In genomic region chr16:84180519-84181140, GRCh38 we compare ENCODE assay signal across 19 cellular contexts. TPM values are rescaled to one million over a fixed set of nuclear protein-coding genes. Genes with fewer than 3 reads are reported as not detected.
DNase-seq lines count a peak whose midpoint lies in the region; ATAC-seq and TF ChIP-seq lines count a peak whose summit lies in the region.
"Had no signal": no experiment of that assay in that cellular context is flagged by ENCODE, and none has a peak within 500 bp of the region (broad histone marks: within the 10 kb centered on the region; RNA-seq: fewer than 3 reads in every experiment).

No MANE protein-coding gene starts in this region.

- intact Hi-C loops in Right ventricle myocardium superior (cut with DNase I) (no loop called here), cardiac septum (cut with DNase I) (loop anchor here (5.0 to 10.0 kb wide), 3 partner anchors 33 to 304 kb away; partner anchors contain the start of genes DNAAF1 and HSDL1), lower lobe of right lung (cut with DNase I) (no loop called here)

- no peaks in the 10 kb centered on the region for H3K27me3 ChIP-seq in endodermal cell (ENCODE audit: control insufficient read depth, insufficient read depth, low read length, poor library complexity, severe bottlenecking)
- H3K27me3 ChIP-seq in lower lobe of right lung (ENCODE audit: low read depth) = no peaks in the 10 kb centered on the region

- no peak for ATAC-seq in Right ventricle myocardium superior (ENCODE audit: poor library complexity)
- no peak for ATAC-seq in lower lobe of right lung
- no peak for ATAC-seq in GM21528 (IDR thresholded peaks at IDR 0.05; ENCODE audit: low FRiP score, unreplicated experiment)

- TF ChIP-seq CTCF in endodermal cell (conservative IDR thresholded peaks at IDR 0.05) = no peak
- TF ChIP-seq CTCF in lower lobe of right lung (IDR thresholded peaks at IDR 0.05) = no peak

- DNase-seq in Right ventricle myocardium superior = peak; percentile 62
- no peak for DNase-seq in cardiac septum (ENCODE audit: low spot score)
- peak; percentile 40 for DNase-seq in endodermal cell
- peak; percentile 45 for DNase-seq in lower lobe of right lung
- DNase-seq in HCEC 1CT = no peak
- no peak for DNase-seq in NCI-H1694 (lab: John Stamatoyannopoulos, UW)
- no peak for DNase-seq in GM19238 (ENCODE audit: insufficient read length, low spot score)
- DNase-seq: AML-193; C1 segment of cervical spinal cord; CD8-positive, alpha-beta memory T cell; H9; NCI-H1105 treated with DMSO at 0.1 percent for 48 hours; NCI-H2081; NCI-H2171 treated with DMSO at 0.1 percent for 48 hours; NCI-H524 treated with DMSO at 0.1 percent for 48 hours; OCI-M1 had no signal

- H3K27ac ChIP-seq in endodermal cell (ENCODE audit: low read depth, low read length) (no peak overlapping the region), lower lobe of right lung (no peak overlapping the region)

- H3K4me3 Mint-ChIP-seq in endodermal cell = no peak overlapping the region
- H3K4me3 Mint-ChIP-seq: CD8-positive, alpha-beta memory T cell; H9 had no signal

- H3K9ac ChIP-seq in endodermal cell (ENCODE audit: extremely low read depth, low read length, poor library complexity, severe bottlenecking) = no peak overlapping the region

- H3K4me1 ChIP-seq in endodermal cell (ENCODE audit: control insufficient read depth, insufficient read depth, low read length) = no peaks in the 10 kb centered on the region
- H3K4me1 ChIP-seq in lower lobe of right lung = peaks cover 51% of the 10 kb centered on the region

- H3K27me3 Mint-ChIP-seq in endodermal cell (ENCODE audit: insufficient read depth) = no peaks in the 10 kb centered on the region
- H3K27me3 Mint-ChIP-seq: CD8-positive, alpha-beta memory T cell had no signal

- 91% methylated on average over 12 to 21 of the region's 21 CpGs for WGBS in endodermal cell (ENCODE audit: insufficient coverage in 1 of 2, insufficient read length in 1 of 2), 2 experiments

- H3K9me3 ChIP-seq in endodermal cell (ENCODE audit: control insufficient read depth, low read length) (no peaks in the 10 kb centered on the region), lower lobe of right lung (no peaks in the 10 kb centered on the region)

- H3K36me3 ChIP-seq in endodermal cell (ENCODE audit: control insufficient read depth, insufficient read depth, low read length) (peaks cover 44% of the 10 kb centered on the region), lower lobe of right lung (peaks cover 59% of the 10 kb centered on the region)

- H3K4me3 ChIP-seq in endodermal cell (ENCODE audit: low read length) (no peak overlapping the region), lower lobe of right lung (no peak overlapping the region)

- H3K36me3 Mint-ChIP-seq in endodermal cell (ENCODE audit: low read depth) = peaks cover 46% of the 10 kb centered on the region

- H3K4me1 Mint-ChIP-seq in endodermal cell = peaks cover 11% of the 10 kb centered on the region

- no peak overlapping the region for H3K27ac Mint-ChIP-seq in endodermal cell
- H3K27ac Mint-ChIP-seq: H9 had no signal

- no peaks in the 10 kb centered on the region for H3K9me3 Mint-ChIP-seq in endodermal cell
- H3K9me3 Mint-ChIP-seq: CD8-positive, alpha-beta memory T cell; H9 had no signal

RNA-seq across cellular contexts. Expression of gene TAF1C, which starts 6.2 kb away (rescaled TPM):
- total RNA-seq in Right ventricle myocardium superior (29.3 TPM), cardiac septum (20.9 TPM), endodermal cell (10 to 100 TPM; 92.0 to 99.8 TPM), lower lobe of right lung (60.6 TPM)
- 51.8 TPM for polyA plus RNA-seq in endodermal cell (2013, experiment 1 of 2)
- polyA plus RNA-seq in endodermal cell (2013, experiment 2 of 2) = 37.9 TPM

RNA-seq across cellular contexts. Expression of gene ADAD2, which starts 10.3 kb away (rescaled TPM):
- total RNA-seq in Right ventricle myocardium superior (0.65 TPM), cardiac septum (0.24 TPM), endodermal cell (not detected), lower lobe of right lung (not detected)
- 0.21 TPM for polyA plus RNA-seq in endodermal cell (2013, experiment 1 of 2)
- not detected for polyA plus RNA-seq in endodermal cell (2013, experiment 2 of 2)
- total RNA-seq: A172 had no signal
- polyA plus RNA-seq: AG04450; CD8-positive, alpha-beta memory T cell had no signal

RNA-seq across cellular contexts. Expression of gene DNAAF1, which starts 35.5 kb away (rescaled TPM):
- total RNA-seq in Right ventricle myocardium superior (not detected), cardiac septum (not detected), endodermal cell (under 1 TPM; 0.59 to 0.66 TPM), lower lobe of right lung (18.8 TPM)
- polyA plus RNA-seq in endodermal cell (2013, experiment 1 of 2) = 0.57 TPM
- 0.54 TPM for polyA plus RNA-seq in endodermal cell (2013, experiment 2 of 2)
- total RNA-seq: H9 had no signal
- polyA plus RNA-seq: AG04450 had no signal

RNA-seq across cellular contexts. Expression of gene HSDL1, which starts 35.7 kb away (rescaled TPM):
- total RNA-seq in Right ventricle myocardium superior (22.6 TPM), cardiac septum (17.4 TPM), endodermal cell (10 to 100 TPM; 49.5 to 68.3 TPM), lower lobe of right lung (22.5 TPM)
- 73.7 TPM for polyA plus RNA-seq in endodermal cell (2013, experiment 1 of 2)
- polyA plus RNA-seq in endodermal cell (2013, experiment 2 of 2) = 66.8 TPM

RNA-seq across cellular contexts. Expression of gene KCNG4, which starts 59.2 kb away (rescaled TPM):
- total RNA-seq in Right ventricle myocardium superior (not detected), cardiac septum (not detected), endodermal cell (not detected), lower lobe of right lung (not detected)
- not detected for polyA plus RNA-seq in endodermal cell (2013, experiment 1 of 2)
- polyA plus RNA-seq in endodermal cell (2013, experiment 2 of 2) = not detected
- total RNA-seq: CD8-positive, alpha-beta memory T cell; H9 had no signal
- polyA plus RNA-seq: AG04450; CD8-positive, alpha-beta memory T cell had no signal

Comparison
In these comparisons a context has a peak if more than half of its experiments do, and no peak if none do; other contexts are left out.
1. DNase-seq: peak in Right ventricle myocardium superior (single experiment), endodermal cell (single experiment) and lower lobe of right lung (single experiment); none in cardiac septum (single experiment), HCEC 1CT (single experiment), NCI-H1694 (single experiment) and GM19238 (single experiment).
2. RNA of gene DNAAF1, which starts 35.5 kb away (total RNA-seq): 18.8 TPM in lower lobe of right lung (single experiment); 0.59 to 0.66 TPM in endodermal cell, not detected in cardiac septum (single experiment) and not detected in Right ventricle myocardium superior (single experiment); every median in the first group is over 10 times any median in the second.